Comparison of ENCODE assay signal across 8 cellular contexts in genomic region chr13:67230774-67231480, GRCh38. TPM values are rescaled to one million over a fixed set of nuclear protein-coding genes. Genes with fewer than 3 reads are reported as not detected.
DNase-seq lines count a peak whose midpoint lies in the region; ATAC-seq lines count a peak whose summit lies in the region.

No MANE protein-coding gene starts in this region.

- peak overlapping the region; percentile 80 for H3K27ac ChIP-seq in neuronal stem cell (replicated peaks; ENCODE audit: low read length)
- peak overlapping the region; percentile 28 to 81 for H3K27ac ChIP-seq in aorta (ENCODE audit: low read depth in 1 of 2, low read length in 2 of 2)

- H3K27me3 ChIP-seq in neuronal stem cell (ENCODE audit: control insufficient read depth in 3 of 3, insufficient read depth in 3 of 3, low read depth in 1 of 3, low read length in 3 of 3): no peaks in the 10 kb centered on the region
- H3K27me3 ChIP-seq in aorta (ENCODE audit: control insufficient read depth in 1 of 2, insufficient read depth in 2 of 2, low read length in 1 of 2): no peaks in the 10 kb centered on the region

- no peaks in the 10 kb centered on the region for H3K79me1 ChIP-seq in neuronal stem cell (ENCODE audit: low read depth, low read length)

- peak overlapping the region; percentile 72 for H3K4me2 ChIP-seq in neuronal stem cell (ENCODE audit: insufficient read depth, low read length, poor library complexity, severe bottlenecking)

- H3K4me1 ChIP-seq in neuronal stem cell (ENCODE audit: control insufficient read depth in 2 of 2, insufficient read depth in 1 of 2, low read depth in 1 of 2, low read length in 2 of 2): peaks cover 0 to 5% of the 10 kb centered on the region in 2 donors
- peaks cover 0 to 6% of the 10 kb centered on the region in 2 donors for H3K4me1 ChIP-seq in aorta (ENCODE audit: control insufficient read depth in 1 of 2, insufficient read depth in 2 of 2, low read length in 2 of 2)

- ATAC-seq in GM18502 (IDR thresholded peaks at IDR 0.05; ENCODE audit: poor library complexity, unreplicated experiment): peak; percentile 20
- peak; percentile 7 for ATAC-seq in HG02970 (IDR thresholded peaks at IDR 0.05; ENCODE audit: low FRiP score, unreplicated experiment)
- ATAC-seq in aorta (ENCODE audit: low FRiP score): peak; percentile 73

- no peak overlapping the region for H3K4ac ChIP-seq in neuronal stem cell (ENCODE audit: low read length)

- intact Hi-C loops in aorta (cut with DNase I): no loop called here

- H3K14ac ChIP-seq in neuronal stem cell (ENCODE audit: low read length): no peak overlapping the region

- H3K9ac ChIP-seq in neuronal stem cell (ENCODE audit: low read depth, low read length, poor library complexity): peak overlapping the region; percentile 79

- peak overlapping the region; percentile 98 for H2AFZ ChIP-seq in neuronal stem cell (ENCODE audit: low read length)

- peaks cover 0 to 14% of the 10 kb centered on the region in 2 donors for H3K36me3 ChIP-seq in neuronal stem cell (replicated peaks in 1 of 2; ENCODE audit: control insufficient read depth in 2 of 2, insufficient read depth in 2 of 2, low read length in 2 of 2)
- no peaks in the 10 kb centered on the region for H3K36me3 ChIP-seq in aorta (ENCODE audit: control insufficient read depth in 1 of 2, insufficient read depth in 2 of 2, low read length in 1 of 2)

- H2BK12ac ChIP-seq in neuronal stem cell (ENCODE audit: low read length): no peak overlapping the region

- peak overlapping the region; percentile 95 for H3K18ac ChIP-seq in neuronal stem cell (ENCODE audit: low read length)

- no peak overlapping the region for H2BK5ac ChIP-seq in neuronal stem cell (ENCODE audit: low read length)

- no peak overlapping the region for H3K23ac ChIP-seq in neuronal stem cell (ENCODE audit: low read depth, low read length, poor library complexity)

- H3K9me3 ChIP-seq in neuronal stem cell (replicated peaks in 1 of 2; ENCODE audit: control insufficient read depth in 2 of 2, insufficient read depth in 1 of 2, low read depth in 1 of 2, low read length in 2 of 2): peaks cover 0 to 7% of the 10 kb centered on the region in 2 donors
- H3K9me3 ChIP-seq in aorta (ENCODE audit: control insufficient read depth, low read length): no peaks in the 10 kb centered on the region

- WGBS in neuronal stem cell (ENCODE audit: extremely low coverage in 2 of 2, insufficient read length in 2 of 2, insufficient replicate concordance in 1 of 2), 2 donors: no CpG with 5 or more reads among the region's 47 CpGs
- WGBS in aorta, 2 donors: 0 to 1% methylated on average over 47 of the region's 47 CpGs

- no peak overlapping the region for H2AK5ac ChIP-seq in neuronal stem cell (ENCODE audit: low read depth, low read length)

- H3K4me3 ChIP-seq in neuronal stem cell (ENCODE audit: low read length in 2 of 2): peak overlapping the region; percentile 88 to 92
- H3K4me3 ChIP-seq in aorta (ENCODE audit: low read length in 2 of 2): peak overlapping the region; percentile 43 to 68

- H2BK120ac ChIP-seq in neuronal stem cell (ENCODE audit: low read depth, low read length): peak overlapping the region; percentile 66

- no peak overlapping the region for H4K8ac ChIP-seq in neuronal stem cell (ENCODE audit: low read depth, low read length)

- peak overlapping the region; percentile 78 for H2BK15ac ChIP-seq in neuronal stem cell (ENCODE audit: low read length)

- H4K91ac ChIP-seq in neuronal stem cell (ENCODE audit: low read depth, low read length, poor library complexity): no peak overlapping the region

- DNase-seq in AG08396 (ENCODE audit: low spot score): peak; percentile 59
- DNase-seq in NCI-H226: peak; percentile 38
- peak; percentile 24 for DNase-seq in activated naive CD4-positive, alpha-beta T cell treated with anti-CD3 and anti-CD28 coated beads, Interleukin-2, amount 50 U/mL, for 16 hours
- DNase-seq in glomerular visceral epithelial cell (ENCODE audit: extremely low spot score): peak; percentile 71
- peak; percentile 68 for DNase-seq in neuronal stem cell (ENCODE audit: low spot score)
- DNase-seq in aorta: peak; percentile 67 to 87

RNA-seq across cellular contexts. Expression of gene PCDH9, which starts 0.8 kb away (rescaled TPM):
- polyA plus RNA-seq in neuronal stem cell (2013, experiment 1 of 2): 1.3 TPM
- 1.4 TPM for polyA plus RNA-seq in neuronal stem cell (2013, experiment 2 of 2)
- total RNA-seq in aorta: 1 to 10 TPM; 6.0 to 6.3 TPM
- polyA plus RNA-seq in aorta: 1 to 10 TPM in 1 of 2 donors, under 1 TPM in 1; 0.38 to 2.4 TPM

Comparison
In these comparisons a context has a peak if more than half of its experiments do, and no peak if none do; other contexts are left out.
1. Peak in every context shown above with its lines: DNase-seq, ATAC-seq, H3K4me3 ChIP-seq and H3K27ac ChIP-seq.
2. DNase-seq: peak in every context shown above with its lines; median percentile 77 in aorta; 71 in glomerular visceral epithelial cell; 68 in neuronal stem cell; 59 in AG08396; 38 in NCI-H226; 24 in activated naive CD4-positive, alpha-beta T cell treated with anti-CD3 and anti-CD28 coated beads, Interleukin-2, amount 50 U/mL, for 16 hours.
3. ATAC-seq: peak in every context shown above with its lines; median percentile 73 in aorta; 20 in GM18502; 7 in HG02970.